8 cellular contexts compared by ENCODE assay signal in the genomic region with DNA sequence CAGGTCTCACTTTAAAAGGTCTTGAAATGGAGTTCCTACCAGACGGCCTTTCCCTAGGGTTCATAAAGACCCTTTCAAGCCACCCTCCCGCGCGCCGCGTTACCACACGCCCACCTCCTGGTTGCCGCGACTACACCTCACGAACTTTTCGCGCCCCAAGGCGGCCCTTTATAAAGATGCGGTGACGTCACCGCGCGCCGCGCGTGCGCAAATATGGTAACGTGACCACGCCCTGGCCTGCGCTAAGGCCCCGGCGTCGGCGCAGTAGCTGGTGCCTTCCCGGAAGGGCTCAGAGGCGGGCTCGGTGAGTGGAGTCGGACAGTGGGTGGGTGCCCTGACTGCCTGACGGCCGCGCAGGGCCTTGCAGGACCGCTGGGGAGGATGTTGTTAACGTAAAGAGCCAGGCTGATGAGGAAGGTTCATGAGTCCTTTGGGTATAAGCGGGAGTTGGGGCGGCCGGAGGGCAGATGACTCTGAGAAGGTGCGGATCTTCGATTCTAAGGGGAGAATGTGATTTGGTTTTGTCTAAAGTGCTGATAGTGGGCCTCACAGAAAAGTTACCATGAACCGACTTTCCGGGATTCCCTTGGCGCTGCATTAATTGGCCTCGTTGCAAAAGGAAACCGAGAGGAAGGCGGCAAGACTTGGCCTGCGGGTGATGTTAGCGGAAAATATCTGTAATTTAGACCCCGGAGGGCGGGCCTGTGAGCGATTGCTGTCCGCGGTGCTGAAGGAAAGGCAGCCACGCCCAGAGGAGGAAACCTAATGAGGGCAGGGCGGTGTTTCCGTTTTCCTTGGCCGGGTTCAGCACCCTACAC. TPM values are rescaled to one million over a fixed set of nuclear protein-coding genes. Genes with fewer than 3 reads are reported as not detected.
DNase-seq lines count a peak whose midpoint lies in the region; ATAC-seq, FAIRE-seq and TF ChIP-seq lines count a peak whose summit lies in the region.

No MANE protein-coding gene starts in this region.

- DNase-seq in Caki2 (ENCODE audit: low read depth) (peak; percentile 79), IMR-90 (peak; percentile 79), astrocyte (ENCODE audit: low read depth) (peak; percentile 68), right cardiac atrium (peak; percentile 91 to 97 (median 94)), psoas muscle (peak; percentile 79 to 87), ureter (ENCODE audit: low spot score) (peak; percentile 87)

- H3K9me3 ChIP-seq in IMR-90 (ENCODE audit: control insufficient read depth, insufficient read depth, low read length) (no peaks in the 10 kb centered on the region), astrocyte (ENCODE audit: insufficient read depth, low read depth, low read length) (no peaks in the 10 kb centered on the region), right cardiac atrium (ENCODE audit: control insufficient read depth, low read length) (no peaks in the 10 kb centered on the region), psoas muscle (no peaks in the 10 kb centered on the region)

- ATAC-seq in GM21528 (IDR thresholded peaks at IDR 0.05; ENCODE audit: low FRiP score, unreplicated experiment) (peak; percentile 92), IMR-90 (ENCODE audit: low read depth) (peak; percentile 100), right cardiac atrium (peak; percentile 99), psoas muscle (peak; percentile 64 to 89 (median 80))

- H3K4me3 ChIP-seq in IMR-90 (ENCODE audit: insufficient read depth, low read depth, low read length) (peak overlapping the region; percentile 78), astrocyte (ENCODE audit: insufficient read depth, low read depth, low read length) (peak overlapping the region; percentile 95), right cardiac atrium (ENCODE audit: low read length) (peak overlapping the region; percentile 69), psoas muscle (peak overlapping the region; percentile 62)

- no peak overlapping the region for H2BK120ac ChIP-seq in IMR-90 (ENCODE audit: low read depth, low read length)

- H3K36me3 ChIP-seq in IMR-90 (ENCODE audit: control insufficient read depth, insufficient read depth, low read length) (no peaks in the 10 kb centered on the region), astrocyte (ENCODE audit: insufficient read depth, low read length) (no peaks in the 10 kb centered on the region), psoas muscle (ENCODE audit: insufficient read depth in 1 of 2, low read depth in 1 of 2) (no peaks in the 10 kb centered on the region)

- H3K27ac ChIP-seq in IMR-90 (ENCODE audit: insufficient read depth, low read length): peak overlapping the region; percentile 47
- peak overlapping the region; percentile 54 for H3K27ac ChIP-seq in astrocyte (ENCODE audit: low read depth, low read length)
- H3K27ac ChIP-seq in right cardiac atrium (ENCODE audit: low read length): peak overlapping the region; percentile 36
- H3K27ac ChIP-seq in psoas muscle: no peak overlapping the region

- H3K14ac ChIP-seq in IMR-90 (replicated peaks; ENCODE audit: low read depth, low read length): no peak overlapping the region; the same call in none of the 2 replicates

- in situ Hi-C loops in Caki2 (cut with HindIII; ENCODE audit: low pct_unique_long_range_greater_than_20kb, low sequenced_read_pairs) (no loop called here), IMR-90 (cut with MboI; ENCODE audit: low sequenced_read_pairs) (no loop called here)

- H3K79me2 ChIP-seq in astrocyte (ENCODE audit: insufficient read depth, low read length): no peaks in the 10 kb centered on the region

- peaks cover 15% of the 10 kb centered on the region for H3K9me3 Mint-ChIP-seq in T-helper 1 cell treated with Interleukin-12 subunit alpha and Interleukin-12 subunit beta and Interleukin-4 antibody, amounts not matched to agents 30 μg/mL and 1 μg/mL, for 36 hours
- H3K9me3 Mint-ChIP-seq in astrocyte (ENCODE audit: unreplicated experiment): peaks cover 2% of the 10 kb centered on the region

- H4K5ac ChIP-seq in IMR-90 (ENCODE audit: low read depth, low read length): peak overlapping the region; percentile 38; the same call in 1 of the 2 replicates

- no peak for FAIRE-seq in astrocyte (lab: Jason Lieb, UNC)

- CTCF ChIA-PET in IMR-90 (lab: Yijun Ruan, JAX): interaction anchor here (0.9 kb wide), 2 partner anchors 13 to 15 kb away, joined by 4 to 5 read pairs; no protein-coding TSS in a partner anchor

- H3K9ac ChIP-seq in IMR-90 (ENCODE audit: low read depth, low read length) (peak overlapping the region; percentile 52), astrocyte (ENCODE audit: low read length) (peak overlapping the region; percentile 75)

- TF ChIP-seq CTCF in IMR-90 (conservative IDR thresholded peaks at IDR 0.05; ENCODE audit: low read depth, low read length) (no peak), astrocyte (IDR thresholded peaks at IDR 0.05; ENCODE audit: insufficient read depth, low read depth, low read length) (no peak), psoas muscle (IDR thresholded peaks at IDR 0.05) (no peak)

- H3K4me3 Mint-ChIP-seq in T-helper 1 cell treated with Interleukin-12 subunit alpha and Interleukin-12 subunit beta and Interleukin-4 antibody, amounts not matched to agents 30 μg/mL and 1 μg/mL, for 36 hours: peak overlapping the region; percentile 94
- peak overlapping the region; percentile 100 for H3K4me3 Mint-ChIP-seq in astrocyte (ENCODE audit: unreplicated experiment)

- H3K23ac ChIP-seq in IMR-90 (ENCODE audit: low read depth, low read length): no peak overlapping the region

- H3K4me1 ChIP-seq in IMR-90 (ENCODE audit: control insufficient read depth, insufficient read depth, low read length) (no peaks in the 10 kb centered on the region), astrocyte (ENCODE audit: insufficient read depth, low read length) (peaks cover 2% of the 10 kb centered on the region), right cardiac atrium (ENCODE audit: control insufficient read depth, insufficient read depth, low read length) (peaks cover 2% of the 10 kb centered on the region), psoas muscle (no peaks in the 10 kb centered on the region)

- peak overlapping the region; percentile 96 for H3K27ac Mint-ChIP-seq in T-helper 1 cell treated with Interleukin-12 subunit alpha and Interleukin-12 subunit beta and Interleukin-4 antibody, amounts not matched to agents 30 μg/mL and 1 μg/mL, for 36 hours
- peak overlapping the region; percentile 80 for H3K27ac Mint-ChIP-seq in astrocyte (ENCODE audit: unreplicated experiment)

- H3K56ac ChIP-seq in IMR-90 (ENCODE audit: extremely low read depth, insufficient read depth, low read length): no peak overlapping the region; the same call in 1 of the 2 replicates

- dilution Hi-C loops in IMR-90 (cut with HindIII; ENCODE audit: low sequenced_read_pairs, unreplicated experiment): no loop called here

- no peak overlapping the region for H2BK20ac ChIP-seq in IMR-90 (ENCODE audit: low read depth, low read length)

- no peak overlapping the region for H4K91ac ChIP-seq in IMR-90 (ENCODE audit: insufficient read depth, low read depth, low read length)

- peaks cover 6% of the 10 kb centered on the region for H3K36me3 Mint-ChIP-seq in T-helper 1 cell treated with Interleukin-12 subunit alpha and Interleukin-12 subunit beta and Interleukin-4 antibody, amounts not matched to agents 30 μg/mL and 1 μg/mL, for 36 hours (ENCODE audit: low read depth)
- peaks cover 2% of the 10 kb centered on the region for H3K36me3 Mint-ChIP-seq in astrocyte (ENCODE audit: low read depth, unreplicated experiment)

- no peaks in the 10 kb centered on the region for H3K79me1 ChIP-seq in IMR-90 (ENCODE audit: low read depth in 1 of 2, low read length in 2 of 2)

- H3K4me1 Mint-ChIP-seq in T-helper 1 cell treated with Interleukin-12 subunit alpha and Interleukin-12 subunit beta and Interleukin-4 antibody, amounts not matched to agents 30 μg/mL and 1 μg/mL, for 36 hours (ENCODE audit: low read depth): peaks cover 3% of the 10 kb centered on the region
- H3K4me1 Mint-ChIP-seq in astrocyte (ENCODE audit: low read depth, unreplicated experiment): no peaks in the 10 kb centered on the region

- no peak overlapping the region for H2AK5ac ChIP-seq in IMR-90 (ENCODE audit: low read depth, low read length)

- TF ChIP-seq POLR2A in IMR-90 (IDR thresholded peaks at IDR 0.05; ENCODE audit: low read depth, low read length): peak; percentile 23; the same call in 1 of the 2 replicates

- H2BK5ac ChIP-seq in IMR-90 (ENCODE audit: low read depth, low read length, poor library complexity, severe bottlenecking): no peak overlapping the region

- H3K27me3 ChIP-seq in IMR-90 (ENCODE audit: control insufficient read depth, insufficient read depth, low read length): no peaks in the 10 kb centered on the region
- H3K27me3 ChIP-seq in astrocyte (ENCODE audit: insufficient read depth, low read length): no peaks in the 10 kb centered on the region
- no peaks in the 10 kb centered on the region for H3K27me3 ChIP-seq in right cardiac atrium (ENCODE audit: control insufficient read depth, insufficient read depth)
- peaks cover 0 to 32% (median 0%) of the 10 kb centered on the region in 3 donors for H3K27me3 ChIP-seq in psoas muscle (ENCODE audit: insufficient read depth in 3 of 3, low read length in 2 of 3)

- intact Hi-C loops in IMR-90 (cut with micrococcal nuclease) (loop anchor here (2.0 kb wide), 1 partner anchor 118 kb away; no protein-coding TSS in a partner anchor), right cardiac atrium (cut with DNase I) (loop anchor here in 1 of 4 donors (10.0 kb wide), 1 partner anchor 114 kb away; no protein-coding TSS in a partner anchor), psoas muscle (cut with DNase I) (no loop called here)

- peak overlapping the region; percentile 43 for H2AK9ac ChIP-seq in IMR-90 (replicated peaks; ENCODE audit: low read depth, low read length, poor library complexity)

- H2AFZ ChIP-seq in IMR-90 (replicated peaks; ENCODE audit: low read length, poor library complexity): peak overlapping the region; percentile 99
- H2AFZ ChIP-seq in astrocyte (ENCODE audit: low read depth, low read length): peak overlapping the region; percentile 94

- H3K9me1 ChIP-seq in IMR-90 (ENCODE audit: insufficient read depth, low read length): no peaks in the 10 kb centered on the region

- H3K4ac ChIP-seq in IMR-90 (ENCODE audit: low read depth, low read length): peak overlapping the region; percentile 42; the same call in 1 of the 2 replicates

- H3K27me3 Mint-ChIP-seq in T-helper 1 cell treated with Interleukin-12 subunit alpha and Interleukin-12 subunit beta and Interleukin-4 antibody, amounts not matched to agents 30 μg/mL and 1 μg/mL, for 36 hours (ENCODE audit: low read depth): peaks cover 3% of the 10 kb centered on the region
- no peaks in the 10 kb centered on the region for H3K27me3 Mint-ChIP-seq in astrocyte (ENCODE audit: low read depth, unreplicated experiment)

- WGBS in IMR-90 (ENCODE audit: extremely low coverage in 2 of 2, insufficient read length in 1 of 2), 2 experiments: 3% methylated on average over 27 of the region's 60 CpGs; no CpG with 5 or more reads in 1 of the 2 experiments
- WGBS in right cardiac atrium: 2% methylated on average over 60 of the region's 60 CpGs
- 1 to 2% (median 2%) methylated on average over 60 of the region's 60 CpGs for WGBS in psoas muscle, 3 donors

- H2BK15ac ChIP-seq in IMR-90 (ENCODE audit: low read depth, low read length): no peak overlapping the region

- peak overlapping the region; percentile 84 for H3K4me2 ChIP-seq in IMR-90 (ENCODE audit: low read depth, low read length)
- peak overlapping the region; percentile 98 for H3K4me2 ChIP-seq in astrocyte (ENCODE audit: low read length)

- POLR2A ChIA-PET in IMR-90 (lab: Charles Lee; ENCODE audit: unreplicated experiment): no interaction called here

- peak overlapping the region; percentile 77 to 82 for H4K8ac ChIP-seq in IMR-90 (ENCODE audit: low read depth in 2 of 2, low read length in 2 of 2)

- no peak for TF ChIP-seq RAD21 in IMR-90 (IDR thresholded peaks at IDR 0.05; ENCODE audit: low read length)

- H4K20me1 ChIP-seq in IMR-90 (ENCODE audit: insufficient read depth, low read length): no peaks in the 10 kb centered on the region
- H4K20me1 ChIP-seq in astrocyte (ENCODE audit: insufficient read depth, low read length): no peaks in the 10 kb centered on the region

- no peak overlapping the region for H3K18ac ChIP-seq in IMR-90 (ENCODE audit: low read depth, low read length)

- no TSS peak for BruUV-seq in IMR-90 (replicated peaks; lab: Mats Ljungman, UMichigan)

RNA-seq across cellular contexts. Expression of a gene that starts 54.4 kb away (rescaled TPM):
- not detected in 2 replicates for total RNA-seq in Caki2 (2014; rRNA removed; shearing (Covaris generic); ENCODE audit: low replicate concordance)
- total RNA-seq in IMR-90 (2012; rRNA removed) (not detected in 2 replicates), astrocyte (not detected in 2 replicates), right cardiac atrium (not detected), psoas muscle (not detected), ureter (not detected)
- polyA plus RNA-seq in IMR-90 (2012; rRNA removed) (not detected in 2 replicates), right cardiac atrium (not detected), psoas muscle (not detected)
- not detected in 2 replicates for polyA plus RNA-seq in IMR-90 (2012; cell fraction: cytosol; rRNA removed)
- polyA plus RNA-seq in IMR-90 (2012; cell fraction: nucleus; rRNA removed; ENCODE audit: low replicate concordance): not detected in 2 replicates
